ENCODE assay signal across 29 cellular contexts in the genomic region with DNA sequence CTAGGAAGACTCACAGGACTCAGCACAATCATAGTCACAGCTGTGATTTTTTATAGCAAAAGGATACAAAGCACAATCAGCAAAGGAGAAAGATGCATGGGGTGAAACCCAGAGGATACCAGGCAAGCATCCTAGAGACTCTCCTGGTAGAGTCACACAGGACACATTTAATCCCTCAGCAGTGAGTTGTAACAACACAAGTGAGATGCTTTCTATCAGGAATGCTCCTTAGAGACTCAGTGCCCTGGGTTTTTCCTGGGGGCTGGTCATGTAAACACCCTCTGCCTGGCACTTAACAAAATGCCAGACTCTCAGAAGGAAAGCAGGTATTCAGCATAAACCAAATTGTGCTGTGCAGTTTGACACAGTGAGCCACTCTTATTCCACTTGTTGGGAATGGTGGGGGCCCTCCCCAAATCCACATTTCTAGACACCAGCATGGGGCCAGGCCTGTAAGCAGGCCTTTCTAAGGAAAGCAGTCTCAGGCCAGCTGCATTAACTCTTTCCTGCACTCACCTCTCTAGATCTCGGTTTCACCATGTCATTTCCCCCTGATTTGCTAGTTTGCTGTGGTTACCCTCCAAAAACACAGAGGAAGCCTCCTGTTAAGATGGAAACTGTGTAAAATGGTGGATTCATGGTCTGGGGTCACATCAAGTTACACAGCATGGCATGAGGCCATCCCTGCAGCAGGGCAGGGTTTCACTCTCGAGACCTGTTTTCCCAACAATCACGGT. TPM values are rescaled to one million over a fixed set of nuclear protein-coding genes. Genes with fewer than 3 reads are reported as not detected.
DNase-seq lines count a peak whose midpoint lies in the region; ATAC-seq, FAIRE-seq and TF ChIP-seq lines count a peak whose summit lies in the region.
"Had no signal": no experiment of that assay in that cellular context is flagged by ENCODE, and none has a peak within 500 bp of the region (broad histone marks: within the 10 kb centered on the region; RNA-seq: fewer than 3 reads in every experiment).

No MANE protein-coding gene starts in this region.

- no peaks in the 10 kb centered on the region for H3K27me3 ChIP-seq in breast epithelium
- H3K27me3 ChIP-seq in small intestine (ENCODE audit: control insufficient read depth in 2 of 2, insufficient read depth in 2 of 2, low read length in 2 of 2) = no peaks in the 10 kb centered on the region
- H3K27me3 ChIP-seq: brain microvascular endothelial cell, colonic mucosa had no signal

- no peak for ATAC-seq in T-helper 17 cell
- ATAC-seq in stimulated activated naive CD8-positive, alpha-beta T cell treated with anti-CD3 and anti-CD28 coated beads, Interleukin-15, amount 100 ng/mL, for 72 hours = peak; percentile 70
- ATAC-seq: activated CD4-positive, CD25-positive, alpha-beta regulatory T cell treated with anti-CD3 and anti-CD28 coated beads, Interleukin-2, amount 50 U/mL, for 24 hours; left lobe of liver; naive thymus-derived CD8-positive, alpha-beta T cell; SK-N-SH treated with all-trans-retinoic acid at 6 μM for 48 hours; stimulated activated memory B cell treated with anti-CD40 and anti-IgM and Interleukin-4, amounts not matched to agents 10 μg/mL and 1 μg/mL and 100 μg/mL, for 72 hours had no signal

- CTCF ChIA-PET in MCF 10A (lab: Yijun Ruan, JAX) = interaction anchor here (0.5 to 1.4 kb wide), 3 partner anchors 9 to 70 kb away, joined by 3 to 5 read pairs (median 4); no protein-coding TSS in a partner anchor

- no peak for TF ChIP-seq POLR2A in breast epithelium (IDR thresholded peaks at IDR 0.05)

- no TSS peak for BruUV-seq in MCF 10A (replicated peaks; lab: Mats Ljungman, UMichigan)

- H3K27ac Mint-ChIP-seq in MCF 10A (ENCODE audit: low read depth, unreplicated experiment) (peak overlapping the region; percentile 15), T-helper 17 cell (peak overlapping the region; percentile 37), endothelial cell (ENCODE audit: unreplicated experiment) (peak overlapping the region; percentile 67)
- peak overlapping the region in 1 of 2 donors; percentile 64 for H3K27ac Mint-ChIP-seq in stimulated activated naive CD8-positive, alpha-beta T cell treated with anti-CD3 and anti-CD28 coated beads, Interleukin-15, amount 100 ng/mL, for 72 hours
- H3K27ac Mint-ChIP-seq: activated naive CD8-positive, alpha-beta T cell treated with anti-CD3 and anti-CD28 coated beads, Interleukin-2, amount 10 ng/mL, durations not matched to agents 7 days and 5 days; stimulated activated memory B cell treated with anti-CD40 and anti-IgM and Interleukin-4, amounts not matched to agents 10 μg/mL and 1 μg/mL and 100 μg/mL, for 72 hours; type B pancreatic cell had no signal

- H3K9me3 ChIP-seq in breast epithelium = no peaks in the 10 kb centered on the region
- no peaks in the 10 kb centered on the region for H3K9me3 ChIP-seq in T-helper 17 cell (ENCODE audit: control insufficient read depth, low read length, poor library complexity, severe bottlenecking)
- no peaks in the 10 kb centered on the region for H3K9me3 ChIP-seq in small intestine (ENCODE audit: control insufficient read depth, low read depth)
- H3K9me3 ChIP-seq: colonic mucosa had no signal

- H3K4me1 Mint-ChIP-seq in MCF 10A (ENCODE audit: insufficient read depth, unreplicated experiment) (peaks cover 7% of the 10 kb centered on the region), T-helper 17 cell (peaks cover 10% of the 10 kb centered on the region), endothelial cell (ENCODE audit: unreplicated experiment) (no peaks in the 10 kb centered on the region)
- peaks cover 11% of the 10 kb centered on the region for H3K4me1 Mint-ChIP-seq in stimulated activated naive CD8-positive, alpha-beta T cell treated with anti-CD3 and anti-CD28 coated beads, Interleukin-15, amount 100 ng/mL, for 72 hours

- H3K36me3 Mint-ChIP-seq in MCF 10A (ENCODE audit: insufficient read depth, unreplicated experiment) (peaks cover 80% of the 10 kb centered on the region), T-helper 17 cell (ENCODE audit: low read depth) (peaks cover 9% of the 10 kb centered on the region), endothelial cell (ENCODE audit: low read depth, unreplicated experiment) (peaks cover 22% of the 10 kb centered on the region)

- H3K27ac ChIP-seq in breast epithelium = no peak overlapping the region
- no peak overlapping the region for H3K27ac ChIP-seq in small intestine (ENCODE audit: low read depth in 1 of 2, low read length in 1 of 2)
- H3K27ac ChIP-seq: brain microvascular endothelial cell, colonic mucosa had no signal

- TF ChIP-seq CTCF in MCF 10A (IDR thresholded peaks at IDR 0.05; ENCODE audit: unreplicated experiment) (no peak), breast epithelium (IDR thresholded peaks at IDR 0.05) (no peak), endothelial cell (IDR thresholded peaks at IDR 0.05; ENCODE audit: unreplicated experiment) (no peak)

- intact Hi-C loops in MCF 10A (cut with micrococcal nuclease) (no loop called here), breast epithelium (cut with DNase I; ENCODE audit: low total_unique reads) (no loop called here)

- H3K9me3 Mint-ChIP-seq in MCF 10A (ENCODE audit: unreplicated experiment) (no peaks in the 10 kb centered on the region), endothelial cell (ENCODE audit: unreplicated experiment) (no peaks in the 10 kb centered on the region)
- peaks cover 0 to 5% of the 10 kb centered on the region in 2 donors for H3K9me3 Mint-ChIP-seq in stimulated activated naive CD8-positive, alpha-beta T cell treated with anti-CD3 and anti-CD28 coated beads, Interleukin-15, amount 100 ng/mL, for 72 hours
- H3K9me3 Mint-ChIP-seq: activated naive CD8-positive, alpha-beta T cell treated with anti-CD3 and anti-CD28 coated beads, Interleukin-2, amount 10 ng/mL, durations not matched to agents 7 days and 5 days; stimulated activated memory B cell treated with anti-CD40 and anti-IgM and Interleukin-4, amounts not matched to agents 10 μg/mL and 1 μg/mL and 100 μg/mL, for 72 hours; type B pancreatic cell had no signal

- 90 to 93% (median 90%) methylated on average over 3 of the region's 3 CpGs for WGBS in small intestine, 3 donors

- H3K36me3 ChIP-seq in breast epithelium = no peaks in the 10 kb centered on the region
- peaks cover 2 to 4% of the 10 kb centered on the region in 2 donors for H3K36me3 ChIP-seq in small intestine (ENCODE audit: control insufficient read depth in 2 of 2, insufficient read depth in 2 of 2, low read length in 2 of 2)
- H3K36me3 ChIP-seq: colonic mucosa had no signal

- no peak for FAIRE-seq in small intestine (lab: Jason Lieb, UNC)
- FAIRE-seq: RCC 7860 had no signal

- H3K4me1 ChIP-seq in breast epithelium (no peaks in the 10 kb centered on the region), small intestine (ENCODE audit: control insufficient read depth in 2 of 2, insufficient read depth in 1 of 2, low read depth in 1 of 2, low read length in 1 of 2) (no peaks in the 10 kb centered on the region)
- H3K4me1 ChIP-seq: colonic mucosa had no signal

- H3K4me3 ChIP-seq in breast epithelium (no peak overlapping the region), small intestine (ENCODE audit: low read depth in 1 of 2, low read length in 2 of 2) (no peak overlapping the region)
- H3K4me3 ChIP-seq: colonic mucosa had no signal

- DNase-seq in MCF 10A (ENCODE audit: unreplicated experiment) = no peak
- no peak for DNase-seq in breast epithelium (ENCODE audit: low spot score in 2 of 2)
- no peak for DNase-seq in T-helper 17 cell
- no peak for DNase-seq in endothelial cell (ENCODE audit: low spot score)
- no peak for DNase-seq in stimulated activated naive CD8-positive, alpha-beta T cell treated with anti-CD3 and anti-CD28 coated beads, Interleukin-15, amount 100 ng/mL, for 72 hours
- no peak for DNase-seq in small intestine
- no peak for DNase-seq in DMS153 (lab: John Stamatoyannopoulos, UW)
- no peak for DNase-seq in NCI-H1436 treated with DMSO at 0.1 percent for 48 hours (lab: John Stamatoyannopoulos, UW)
- DNase-seq: activated naive CD8-positive, alpha-beta T cell treated with anti-CD3 and anti-CD28 coated beads, Interleukin-2, amount 10 ng/mL, durations not matched to agents 7 days and 5 days; brain microvascular endothelial cell; colonic mucosa; GDM1; head of caudate nucleus; Kasumi-1; naive thymus-derived CD8-positive, alpha-beta T cell; NCI-H1092; NCI-H2029 treated with DMSO at 0.1 percent for 48 hours; NCI-H446; NK-92 treated with Interleukin-12 subunit alpha and Interleukin-12 subunit beta, amount 100 ng/mL, for 24 hours; T1000 had no signal

- H3K27me3 Mint-ChIP-seq in MCF 10A (ENCODE audit: insufficient read depth, unreplicated experiment) (no peaks in the 10 kb centered on the region), T-helper 17 cell (no peaks in the 10 kb centered on the region), endothelial cell (ENCODE audit: unreplicated experiment) (peaks cover 4% of the 10 kb centered on the region)
- H3K27me3 Mint-ChIP-seq in stimulated activated naive CD8-positive, alpha-beta T cell treated with anti-CD3 and anti-CD28 coated beads, Interleukin-15, amount 100 ng/mL, for 72 hours = no peaks in the 10 kb centered on the region
- H3K27me3 Mint-ChIP-seq: activated naive CD8-positive, alpha-beta T cell treated with anti-CD3 and anti-CD28 coated beads, Interleukin-2, amount 10 ng/mL, durations not matched to agents 7 days and 5 days; naive thymus-derived CD8-positive, alpha-beta T cell; stimulated activated memory B cell treated with anti-CD40 and anti-IgM and Interleukin-4, amounts not matched to agents 10 μg/mL and 1 μg/mL and 100 μg/mL, for 72 hours; type B pancreatic cell had no signal

- no peak overlapping the region for H3K4me3 Mint-ChIP-seq in MCF 10A (ENCODE audit: unreplicated experiment)
- H3K4me3 Mint-ChIP-seq in T-helper 17 cell = no peak overlapping the region
- no peak overlapping the region for H3K4me3 Mint-ChIP-seq in endothelial cell (ENCODE audit: unreplicated experiment)
- H3K4me3 Mint-ChIP-seq in stimulated activated naive CD8-positive, alpha-beta T cell treated with anti-CD3 and anti-CD28 coated beads, Interleukin-15, amount 100 ng/mL, for 72 hours = no peak overlapping the region
- H3K4me3 Mint-ChIP-seq: activated naive CD8-positive, alpha-beta T cell treated with anti-CD3 and anti-CD28 coated beads, Interleukin-2, amount 10 ng/mL, durations not matched to agents 7 days and 5 days; naive thymus-derived CD8-positive, alpha-beta T cell; stimulated activated memory B cell treated with anti-CD40 and anti-IgM and Interleukin-4, amounts not matched to agents 10 μg/mL and 1 μg/mL and 100 μg/mL, for 72 hours; type B pancreatic cell had no signal

- POLR2A ChIA-PET in MCF 10A (lab: Yijun Ruan, JAX) = interaction anchor here (0.9 to 2.8 kb wide), 2 partner anchors 9 to 17 kb away, joined by 3 to 8 read pairs; a partner anchor contains a TSS

RNA-seq across cellular contexts. Expression of a gene that starts 16.9 kb away (rescaled TPM):
- not detected in 2 replicates for total RNA-seq in MCF 10A (2022)
- not detected for total RNA-seq in breast epithelium
- total RNA-seq in T-helper 17 cell = not detected
- not detected for total RNA-seq in endothelial cell (ENCODE audit: unreplicated experiment)
- not detected for polyA plus RNA-seq in small intestine
- total RNA-seq: activated naive CD8-positive, alpha-beta T cell treated with anti-CD3 and anti-CD28 coated beads, Interleukin-2, amount 10 ng/mL, durations not matched to agents 7 days and 5 days; colonic mucosa; H4; HT-29; left lobe of liver; mesenteric fat pad; naive thymus-derived CD8-positive, alpha-beta T cell had no signal
- polyA plus RNA-seq: naive thymus-derived CD8-positive, alpha-beta T cell had no signal
